ENCODE assay signal across 18 cellular contexts in genomic region chr5:42555797-42556196, GRCh38.
DNase-seq lines count a peak whose midpoint lies in the region; ATAC-seq and TF ChIP-seq lines count a peak whose summit lies in the region.
"Had no signal": no experiment of that assay in that cellular context is flagged by ENCODE, and none has a peak within 500 bp of the region (broad histone marks: within the 10 kb centered on the region; RNA-seq: fewer than 3 reads in every experiment).

No MANE protein-coding gene starts in this region.

- ATAC-seq in PC-3 (peak; percentile 37; the same call in 1 of the 2 replicates), right lobe of liver (peak; percentile 52 to 70 (median 62)), sciatic nerve (no peak)
- ATAC-seq: HCT116 had no signal

- TF ChIP-seq POLR2A in right lobe of liver (IDR thresholded peaks at IDR 0.05): peak; percentile 52

- no peak overlapping the region for H3K4me2 ChIP-seq in PC-3 (ENCODE audit: low read length)

- H3K27ac ChIP-seq in PC-3 (ENCODE audit: low read length) (no peak overlapping the region), epithelial cell of prostate (peak overlapping the region; percentile 12), right lobe of liver (peak overlapping the region; percentile 70 to 83 (median 78)), brain microvascular endothelial cell (no peak overlapping the region)

- H3K4me1 ChIP-seq in PC-3 (ENCODE audit: insufficient read depth, low read length): peaks cover 7% of the 10 kb centered on the region
- peaks cover 0 to 73% (median 19%) of the 10 kb centered on the region in 4 donors for H3K4me1 ChIP-seq in right lobe of liver
- H3K4me1 ChIP-seq: BE2C had no signal

- H3K27me3 ChIP-seq in PC-3 (ENCODE audit: low read length): no peaks in the 10 kb centered on the region
- H3K27me3 ChIP-seq in right lobe of liver: no peaks in the 10 kb centered on the region
- no peaks in the 10 kb centered on the region for H3K27me3 ChIP-seq in brain microvascular endothelial cell (replicated peaks)
- H3K27me3 ChIP-seq: BE2C had no signal

- POLR2A ChIA-PET in PC-3 (lab: Charles Lee; ENCODE audit: unreplicated experiment): interaction anchor here (0.5 kb wide), 1 partner anchor 264 kb away, joined by 5 read pairs; no protein-coding TSS in a partner anchor

- H2AFZ ChIP-seq in PC-3 (ENCODE audit: low read length): no peak overlapping the region

- BruUV-seq in PC-3 (replicated peaks; lab: Mats Ljungman, UMichigan): no TSS peak

- in situ Hi-C loops in brain microvascular endothelial cell (cut with HindIII; ENCODE audit: low pct_ligation_motif_present, low sequenced_read_pairs): no loop called here

- H3K9me2 ChIP-seq in PC-3 (replicated peaks; ENCODE audit: low read length): no peaks in the 10 kb centered on the region

- H3K36me3 ChIP-seq in PC-3 (ENCODE audit: low read depth, low read length) (no peaks in the 10 kb centered on the region), right lobe of liver (no peaks in the 10 kb centered on the region), brain microvascular endothelial cell (replicated peaks) (no peaks in the 10 kb centered on the region)
- H3K36me3 ChIP-seq: BE2C had no signal

- WGBS in right lobe of liver (ENCODE audit: insufficient coverage, low coverage, low lambda C conversion rate, missing lambda C conversion rate): 34% methylated on average over 6 of the region's 6 CpGs

- H3K9me3 ChIP-seq in PC-3 (ENCODE audit: low read length): no peaks in the 10 kb centered on the region
- no peaks in the 10 kb centered on the region for H3K9me3 ChIP-seq in right lobe of liver
- H3K9me3 ChIP-seq: BE2C had no signal

- no peaks in the 10 kb centered on the region for H4K20me1 ChIP-seq in PC-3 (ENCODE audit: low read length)

- intact Hi-C loops in PC-3 (cut with micrococcal nuclease): no loop called here
- intact Hi-C loops in right lobe of liver (cut with DNase I): loop anchor here in 1 of 2 donors (5.0 kb wide), 1 partner anchor 38 kb away; no protein-coding TSS in a partner anchor
- intact Hi-C loops in sciatic nerve (cut with DNase I): no loop called here

- H3K4me3 ChIP-seq in PC-3 (ENCODE audit: low read length): no peak overlapping the region
- no peak overlapping the region for H3K4me3 ChIP-seq in right lobe of liver
- no peak overlapping the region for H3K4me3 ChIP-seq in brain microvascular endothelial cell (ENCODE audit: low read depth, low read length)

- H3K79me2 ChIP-seq in PC-3 (ENCODE audit: low read length): no peaks in the 10 kb centered on the region

- no peaks in the 10 kb centered on the region for H3F3A ChIP-seq in PC-3 (ENCODE audit: low read length, unreplicated experiment)

- DNase-seq in PC-3: peak; percentile 74
- no peak for DNase-seq in epithelial cell of prostate (ENCODE audit: low read depth, low spot score)
- DNase-seq in right lobe of liver: peak; percentile 47 to 75 (median 59)
- no peak for DNase-seq in brain microvascular endothelial cell
- DNase-seq in sciatic nerve (ENCODE audit: low spot score): no peak
- DNase-seq in nucleus accumbens (lab: John Stamatoyannopoulos, UW): no peak
- DNase-seq in iPS-NIHi7 (ENCODE audit: extremely low spot score): no peak
- DNase-seq: BE2C, EL, GF-D8, Karpas-422, NCI-H1417, NCI-H187, NCI-H446 treated with DMSO at 0.1 percent for 48 hours, NCI-H526 treated with DMSO at 0.1 percent for 48 hours, OCI-M1, SHP77 had no signal

- no peak overlapping the region for H3K9ac ChIP-seq in PC-3 (ENCODE audit: low read length)

- TF ChIP-seq CTCF in PC-3 (conservative IDR thresholded peaks at IDR 0.05; ENCODE audit: low read depth, low read length) (no peak), right lobe of liver (IDR thresholded peaks at IDR 0.05) (no peak), brain microvascular endothelial cell (IDR thresholded peaks at IDR 0.05; ENCODE audit: low read depth, low read length, missing control alignments) (no peak)

- CTCF ChIA-PET in PC-3 (lab: Charles Lee): no interaction called here

Comparison
In these comparisons a context has a peak if more than half of its experiments do, and no peak if none do; other contexts are left out.
1. DNase-seq: peak in PC-3 (single experiment) and right lobe of liver (3 of 3); none in epithelial cell of prostate (single experiment), brain microvascular endothelial cell (single experiment), sciatic nerve (single experiment), nucleus accumbens (0 of 56) and iPS-NIHi7 (single experiment).
2. H3K27ac ChIP-seq: peak in epithelial cell of prostate (single experiment) and right lobe of liver (3 of 3); none in PC-3 (single experiment) and brain microvascular endothelial cell (single experiment).